In the genomic region with DNA sequence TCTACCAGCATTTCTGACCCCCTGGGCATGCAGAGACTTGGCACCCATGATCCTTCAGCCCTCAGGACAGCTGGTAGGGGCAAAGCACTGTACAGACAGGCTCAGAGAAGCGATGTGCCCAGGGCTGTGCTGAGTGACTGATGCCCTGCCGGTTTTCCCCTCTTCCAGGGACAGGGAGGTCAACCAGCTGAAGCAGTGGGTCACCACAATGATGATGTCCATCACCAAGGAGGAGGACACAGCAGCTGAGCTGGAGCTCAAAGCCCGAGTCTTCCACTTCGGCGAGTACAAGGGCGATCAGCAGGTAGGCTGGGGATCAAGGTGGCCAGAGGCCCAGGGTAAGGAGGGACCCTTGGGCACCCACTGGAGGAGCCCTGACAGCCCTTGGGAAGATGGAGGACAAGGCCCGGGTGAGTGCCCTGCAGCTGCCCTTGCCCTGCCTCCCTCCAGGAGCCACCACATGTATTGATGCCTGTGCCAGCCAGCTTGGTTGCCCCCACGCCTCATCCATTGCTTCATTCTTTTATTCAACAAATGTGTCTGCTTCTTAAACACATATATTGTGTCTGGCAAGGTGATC, we compare ENCODE assay signal across 27 cellular contexts. TPM values are rescaled to one million over a fixed set of nuclear protein-coding genes. Genes with fewer than 3 reads are reported as not detected.
DNase-seq lines count a peak whose midpoint lies in the region; ATAC-seq, FAIRE-seq and TF ChIP-seq lines count a peak whose summit lies in the region.
"Had no signal": no experiment of that assay in that cellular context is flagged by ENCODE, and none has a peak within 500 bp of the region (broad histone marks: within the 10 kb centered on the region; RNA-seq: fewer than 3 reads in every experiment).

No MANE protein-coding gene starts in this region.

- DNase-seq in stimulated activated CD4-positive, alpha-beta T cell treated with anti-CD3 and anti-CD28 coated beads, Interleukin-4, amount 100 ng/mL, for 24 hours: peak; percentile 1
- no peak for DNase-seq in stimulated activated CD4-positive, alpha-beta T cell treated with anti-CD3 and anti-CD28 coated beads, Interleukin-15, amount 100 ng/mL, for 24 hours
- DNase-seq in glutamatergic neuron (no peak), HTR-8/SVneo (ENCODE audit: insufficient read length, low spot score) (no peak)
- DNase-seq: activated CD4-positive, alpha-beta T cell treated with anti-CD3 and anti-CD28 coated beads, Interleukin-2, amount 50 U/mL, for 1 hour; OCI-M1; SHP77; stimulated activated CD4-positive, alpha-beta T cell treated with anti-CD3 and anti-CD28 coated beads, Interleukin-2, amount 100 ng/mL, for 48 hours; stimulated activated naive CD4-positive, alpha-beta T cell; T-helper 9 cell had no signal

- peaks cover 4% of the 10 kb centered on the region for H3K27me3 Mint-ChIP-seq in glutamatergic neuron (ENCODE audit: unreplicated experiment)
- H3K27me3 Mint-ChIP-seq: activated naive CD8-positive, alpha-beta T cell; natural killer cell treated with Interleukin-12 subunit alpha and Interleukin-12 subunit beta and Interleukin-15 and Interleukin-18, amount 100 ng/mL, for 72 hours had no signal

- H3K27ac ChIP-seq in neutrophil: peak overlapping the region; percentile 23
- H3K27ac ChIP-seq: ascending aorta, dorsolateral prefrontal cortex, left lung, skin epidermis, thoracic aorta, vagina had no signal

- peaks cover 2% of the 10 kb centered on the region for H3K9me3 Mint-ChIP-seq in glutamatergic neuron (ENCODE audit: unreplicated experiment)
- H3K9me3 Mint-ChIP-seq: natural killer cell treated with Interleukin-12 subunit alpha and Interleukin-12 subunit beta and Interleukin-15 and Interleukin-18, amount 100 ng/mL, for 72 hours had no signal

- H3K9me3 ChIP-seq in neutrophil: no peaks in the 10 kb centered on the region
- H3K9me3 ChIP-seq: HAP-1, vagina had no signal

- no peaks in the 10 kb centered on the region for H3K27me3 ChIP-seq in neutrophil
- H3K27me3 ChIP-seq: ascending aorta, dorsolateral prefrontal cortex, left lung, vagina had no signal

- no peak for FAIRE-seq in HTR-8/SVneo (lab: Jason Lieb, UNC)
- FAIRE-seq: GM12891 had no signal

- H3K4me1 Mint-ChIP-seq in glutamatergic neuron (ENCODE audit: low read depth, unreplicated experiment): peaks cover 12% of the 10 kb centered on the region

- no peak overlapping the region for H3K4me3 ChIP-seq in neutrophil (ENCODE audit: low read depth in 1 of 2, low read length in 1 of 2)
- H3K4me3 ChIP-seq: ascending aorta, dorsolateral prefrontal cortex, HAP-1, left lung, skin epidermis, thoracic aorta, vagina had no signal

- H3K27ac Mint-ChIP-seq in glutamatergic neuron (ENCODE audit: unreplicated experiment): peak overlapping the region; percentile 64
- H3K27ac Mint-ChIP-seq: activated naive CD8-positive, alpha-beta T cell; IgD-negative memory B cell; natural killer cell treated with Interleukin-12 subunit alpha and Interleukin-12 subunit beta and Interleukin-15 and Interleukin-18, amount 100 ng/mL, for 72 hours had no signal

- no peak overlapping the region for H3K4me3 Mint-ChIP-seq in glutamatergic neuron (ENCODE audit: unreplicated experiment)
- H3K4me3 Mint-ChIP-seq: activated naive CD8-positive, alpha-beta T cell; IgD-negative memory B cell; natural killer cell treated with Interleukin-12 subunit alpha and Interleukin-12 subunit beta and Interleukin-15 and Interleukin-18, amount 100 ng/mL, for 72 hours had no signal

- no peaks in the 10 kb centered on the region for H3K4me1 ChIP-seq in neutrophil (ENCODE audit: control insufficient read depth in 1 of 2, insufficient read depth in 1 of 2, low read depth in 1 of 2, low read length in 1 of 2)
- H3K4me1 ChIP-seq: ascending aorta, HAP-1, left lung, vagina had no signal

- TF ChIP-seq CTCF in glutamatergic neuron (IDR thresholded peaks at IDR 0.05; ENCODE audit: partially characterized antibody, unreplicated experiment) (no peak), neutrophil (IDR thresholded peaks at IDR 0.05) (no peak)

- ATAC-seq in HG02981 (IDR thresholded peaks at IDR 0.05; ENCODE audit: unreplicated experiment) (no peak), HG03442 (IDR thresholded peaks at IDR 0.05; ENCODE audit: unreplicated experiment) (no peak), HG02885 (IDR thresholded peaks at IDR 0.05; ENCODE audit: poor library complexity, unreplicated experiment) (no peak)
- ATAC-seq: left lung; natural killer cell treated with Interleukin-12 subunit alpha and Interleukin-12 subunit beta and Interleukin-15 and Interleukin-18, amount 100 ng/mL, for 72 hours had no signal

- peaks cover 56% of the 10 kb centered on the region for H3K36me3 ChIP-seq in neutrophil
- H3K36me3 ChIP-seq: HAP-1 had no signal

- no peaks in the 10 kb centered on the region for H3K36me3 Mint-ChIP-seq in glutamatergic neuron (ENCODE audit: unreplicated experiment)

RNA-seq across cellular contexts. Expression of a gene that starts 38.3 kb away (rescaled TPM):
- not detected for total RNA-seq in glutamatergic neuron (ENCODE audit: unreplicated experiment)
- total RNA-seq: ascending aorta; Daoy; mononuclear cell; natural killer cell treated with Interleukin-12 subunit alpha and Interleukin-12 subunit beta and Interleukin-15 and Interleukin-18, amount 100 ng/mL, for 72 hours; thoracic aorta; vagina had no signal

RNA-seq across cellular contexts. Expression of a gene that starts 42.7 kb away (rescaled TPM):
- 39.5 TPM for total RNA-seq in glutamatergic neuron (ENCODE audit: unreplicated experiment)
